Comparison of ENCODE assay signal across 9 cellular contexts in genomic region chr7:157355784-157356511, GRCh38. TPM values are rescaled to one million over a fixed set of nuclear protein-coding genes. Genes with fewer than 3 reads are reported as not detected.
DNase-seq lines count a peak whose midpoint lies in the region; ATAC-seq and TF ChIP-seq lines count a peak whose summit lies in the region.
"Had no signal": no experiment of that assay in that cellular context is flagged by ENCODE, and none has a peak within 500 bp of the region (broad histone marks: within the 10 kb centered on the region; RNA-seq: fewer than 3 reads in every experiment).

No MANE protein-coding gene starts in this region.

- peaks cover 65% of the 10 kb centered on the region for H3K4me1 Mint-ChIP-seq in stimulated activated naive CD8-positive, alpha-beta T cell treated with anti-CD3 and anti-CD28 coated beads, Interleukin-15, Interleukin-2, amounts not matched to agents 100 ng/mL and 50 ng/mL, for 24 hours (ENCODE audit: low read depth)
- H3K4me1 Mint-ChIP-seq in chondrocyte (ENCODE audit: low read depth) (peaks cover 52% of the 10 kb centered on the region), memory B cell (peaks cover 44% of the 10 kb centered on the region)

- no peaks in the 10 kb centered on the region for H3K27me3 ChIP-seq in aorta (ENCODE audit: control insufficient read depth in 1 of 2, insufficient read depth in 2 of 2, low read length in 1 of 2)

- no peak for DNase-seq in stimulated activated naive CD8-positive, alpha-beta T cell treated with anti-CD3 and anti-CD28 coated beads, Interleukin-15, Interleukin-2, amounts not matched to agents 100 U/mL and 50 U/mL, for 24 hours
- DNase-seq in chondrocyte (ENCODE audit: low spot score), result no peak
- no peak for DNase-seq in memory B cell (ENCODE audit: low spot score in 2 of 2)
- DNase-seq in aorta, result peak; percentile 65 to 76
- DNase-seq: dermis blood vessel endothelial cell had no signal

- no peak for TF ChIP-seq CTCF in chondrocyte (IDR thresholded peaks at IDR 0.05)

- peaks cover 0 to 2% of the 10 kb centered on the region in 2 donors for H3K36me3 ChIP-seq in aorta (ENCODE audit: control insufficient read depth in 1 of 2, insufficient read depth in 2 of 2, low read length in 1 of 2)

- H3K4me1 ChIP-seq in aorta (ENCODE audit: control insufficient read depth in 1 of 2, insufficient read depth in 2 of 2, low read length in 2 of 2), result no peaks in the 10 kb centered on the region

- ATAC-seq in stimulated activated naive CD8-positive, alpha-beta T cell treated with anti-CD3 and anti-CD28 coated beads, Interleukin-15, Interleukin-2, amounts not matched to agents 100 U/mL and 50 U/mL, for 24 hours, result no peak
- ATAC-seq in memory B cell (ENCODE audit: low read depth), result no peak
- peak; percentile 53 for ATAC-seq in aorta (ENCODE audit: low FRiP score)
- no peak for ATAC-seq in GM19395 (IDR thresholded peaks at IDR 0.05; ENCODE audit: unreplicated experiment)
- ATAC-seq in HG03521 (IDR thresholded peaks at IDR 0.05; ENCODE audit: unreplicated experiment), result no peak
- ATAC-seq in HG03342 (IDR thresholded peaks at IDR 0.05; ENCODE audit: unreplicated experiment), result no peak

- H3K4me3 Mint-ChIP-seq in stimulated activated naive CD8-positive, alpha-beta T cell treated with anti-CD3 and anti-CD28 coated beads, Interleukin-15, Interleukin-2, amounts not matched to agents 100 ng/mL and 50 ng/mL, for 24 hours, result no peak overlapping the region
- H3K4me3 Mint-ChIP-seq in chondrocyte (ENCODE audit: unreplicated experiment) (no peak overlapping the region), memory B cell (no peak overlapping the region)

- intact Hi-C loops in aorta (cut with DNase I), result no loop called here

- peak overlapping the region in 1 of 2 donors; percentile 45 for H3K27ac ChIP-seq in aorta (ENCODE audit: low read depth in 1 of 2, low read length in 2 of 2)

- H3K4me3 ChIP-seq in aorta (ENCODE audit: low read length in 2 of 2), result no peak overlapping the region

- no peaks in the 10 kb centered on the region for H3K9me3 Mint-ChIP-seq in stimulated activated naive CD8-positive, alpha-beta T cell treated with anti-CD3 and anti-CD28 coated beads, Interleukin-15, Interleukin-2, amounts not matched to agents 100 ng/mL and 50 ng/mL, for 24 hours
- H3K9me3 Mint-ChIP-seq in chondrocyte (ENCODE audit: low read depth) (no peaks in the 10 kb centered on the region), memory B cell (peaks cover 2% of the 10 kb centered on the region)

- H3K27me3 Mint-ChIP-seq in stimulated activated naive CD8-positive, alpha-beta T cell treated with anti-CD3 and anti-CD28 coated beads, Interleukin-15, Interleukin-2, amounts not matched to agents 100 ng/mL and 50 ng/mL, for 24 hours, result no peaks in the 10 kb centered on the region
- H3K27me3 Mint-ChIP-seq in chondrocyte (ENCODE audit: low read depth) (no peaks in the 10 kb centered on the region), memory B cell (no peaks in the 10 kb centered on the region)

- H3K9me3 ChIP-seq in aorta (ENCODE audit: control insufficient read depth, low read length), result no peaks in the 10 kb centered on the region

- peaks cover 40% of the 10 kb centered on the region for H3K36me3 Mint-ChIP-seq in stimulated activated naive CD8-positive, alpha-beta T cell treated with anti-CD3 and anti-CD28 coated beads, Interleukin-15, Interleukin-2, amounts not matched to agents 100 ng/mL and 50 ng/mL, for 24 hours (ENCODE audit: low read depth)
- H3K36me3 Mint-ChIP-seq in chondrocyte (ENCODE audit: low read depth), result peaks cover 6% of the 10 kb centered on the region
- peaks cover 20% of the 10 kb centered on the region for H3K36me3 Mint-ChIP-seq in memory B cell

- WGBS in aorta, 2 donors, result 9 to 14% methylated on average over 15 of the region's 15 CpGs

- H3K27ac Mint-ChIP-seq in stimulated activated naive CD8-positive, alpha-beta T cell treated with anti-CD3 and anti-CD28 coated beads, Interleukin-15, Interleukin-2, amounts not matched to agents 100 ng/mL and 50 ng/mL, for 24 hours, result peak overlapping the region; percentile 67
- H3K27ac Mint-ChIP-seq in chondrocyte (ENCODE audit: unreplicated experiment) (peak overlapping the region; percentile 94), memory B cell (peak overlapping the region; percentile 11)

RNA-seq across cellular contexts. Expression of gene DNAJB6, which starts 19.1 kb away (rescaled TPM):
- total RNA-seq in chondrocyte, result 98.2 to 112 TPM (median 108 TPM) in 3 replicates
- total RNA-seq in aorta, result 100 to 1,000 TPM; 130 to 143 TPM
- polyA plus RNA-seq in aorta, result 100 to 1,000 TPM; 118 to 126 TPM

Comparison
In these comparisons a context has a peak if more than half of its experiments do, and no peak if none do; other contexts are left out.
1. H3K27ac Mint-ChIP-seq: peak in every context shown above with its lines; median percentile 94 in chondrocyte; 67 in stimulated activated naive CD8-positive, alpha-beta T cell treated with anti-CD3 and anti-CD28 coated beads, Interleukin-15, Interleukin-2, amounts not matched to agents 100 ng/mL and 50 ng/mL, for 24 hours; 11 in memory B cell.
2. DNase-seq: peak in aorta (2 of 2); none in stimulated activated naive CD8-positive, alpha-beta T cell treated with anti-CD3 and anti-CD28 coated beads, Interleukin-15, Interleukin-2, amounts not matched to agents 100 U/mL and 50 U/mL, for 24 hours (single experiment), chondrocyte (single experiment) and memory B cell (0 of 2).